1 cellular context compared by ENCODE assay signal in genomic region chr12:130054803-130055202, GRCh38.
A peak's percentile ranks its signal among the peaks of the same experiment; 100 is the strongest.
TF ChIP-seq lines count a peak whose summit lies in the region.

No MANE protein-coding gene starts in this region.

TF ChIP-seq in HEK293, 187 proteins besides CTCF, POLR2A, EP300 and RAD21:
- TF ChIP-seq ZNF148 (tag by site-specific recombination; IDR thresholded peaks at IDR 0.05; ENCODE audit: borderline replicate concordance) (0 out of 2 replicates have a peak, but pooled peaks have one; percentile 30), ZNF350 (tag by site-specific recombination; IDR thresholded peaks at IDR 0.05) (no peak), ZNF677 (tag by site-specific recombination; IDR thresholded peaks at IDR 0.05) (no peak), ZNF37A (tag by site-specific recombination; IDR thresholded peaks at IDR 0.05) (no peak), ZBTB49 (tag by site-specific recombination; IDR thresholded peaks at IDR 0.05; ENCODE audit: low read depth) (no peak)
